ENCODE assay signal across 7 cellular contexts in genomic region chrX:18931972-18932371, GRCh38. TPM values are rescaled to one million over a fixed set of nuclear protein-coding genes. Genes with fewer than 3 reads are reported as not detected.
A peak's percentile ranks its signal among the peaks of the same experiment; 100 is the strongest.
DNase-seq lines count a peak whose midpoint lies in the region; ATAC-seq and TF ChIP-seq lines count a peak whose summit lies in the region.

No MANE protein-coding gene starts in this region.

- peaks cover 29% of the 10 kb centered on the region for H3K36me3 Mint-ChIP-seq in nephron (ENCODE audit: low read depth)

- H3K4me3 Mint-ChIP-seq in nephron = no peak overlapping the region

- no peaks in the 10 kb centered on the region for H3K27me3 ChIP-seq in MG63

- H3K9me3 ChIP-seq in MG63 = no peaks in the 10 kb centered on the region

- H3K4me3 ChIP-seq in MG63 = no peak overlapping the region

- DNase-seq in GM04504 (ENCODE audit: low read depth) (peak; percentile 3), M059J (ENCODE audit: low read depth) (peak; percentile 7), brain pericyte (ENCODE audit: low read depth, low spot score) (peak; percentile 4), MG63 (no peak)

- TF ChIP-seq CTCF in nephron (IDR thresholded peaks at IDR 0.05; ENCODE audit: unreplicated experiment in 3 of 3) = peak; percentile 27 to 49 (median 27)

- ATAC-seq in GM19452 (IDR thresholded peaks at IDR 0.05; ENCODE audit: unreplicated experiment) = no peak
- no peak for ATAC-seq in HG02938 (IDR thresholded peaks at IDR 0.05; ENCODE audit: unreplicated experiment)

- H3K9me3 Mint-ChIP-seq in nephron = peaks cover 3% of the 10 kb centered on the region

- H3K4me1 Mint-ChIP-seq in nephron = no peaks in the 10 kb centered on the region

- no peak overlapping the region for H3K27ac Mint-ChIP-seq in nephron

- no peaks in the 10 kb centered on the region for H3K27me3 Mint-ChIP-seq in nephron (ENCODE audit: low read depth)

- 0 out of 2 replicates have a peak, but pooled peaks cover 2% of the 10 kb centered on the region for H3K36me3 ChIP-seq in MG63

RNA-seq across cellular contexts. Expression of gene PHKA2, which starts 51.9 kb away (rescaled TPM):
- 3.1 and 8.3 TPM in 2 replicates for total RNA-seq in M059J (2014; rRNA removed; shearing (Covaris generic))
- 13.3 and 29.0 TPM in 2 replicates for total RNA-seq in MG63 (2014; rRNA removed; shearing (Covaris generic); ENCODE audit: low replicate concordance)
